21 cellular contexts compared by ENCODE assay signal in genomic region chr12:19282133-19282532, GRCh38.
DNase-seq lines count a peak whose midpoint lies in the region; ATAC-seq, FAIRE-seq and TF ChIP-seq lines count a peak whose summit lies in the region.
"Had no signal": no experiment of that assay in that cellular context is flagged by ENCODE, and none has a peak within 500 bp of the region (broad histone marks: within the 10 kb centered on the region; RNA-seq: fewer than 3 reads in every experiment).

No MANE protein-coding gene starts in this region.

- in situ Hi-C loops in HepG2 (cut with HindIII; ENCODE audit: extremely low pct_ligation_motif_present, low pct_unique_long_range_greater_than_20kb): loop anchor here (25.0 kb wide), 1 partner anchor 845 kb away; no protein-coding TSS in a partner anchor
- in situ Hi-C loops in K562 (cut with MboI): no loop called here

- H3K4me3 ChIP-seq in HepG2 (replicated peaks in 1 of 3; ENCODE audit: insufficient read depth in 1 of 3, low read depth in 2 of 3, low read length in 3 of 3) (no peak overlapping the region), right lobe of liver (no peak overlapping the region), SK-N-MC (no peak overlapping the region), K562 (no peak overlapping the region), small intestine (ENCODE audit: low read depth in 1 of 2, low read length in 2 of 2) (no peak overlapping the region), hepatocyte (no peak overlapping the region)
- H3K4me3 ChIP-seq: BLaER1 treated with 17β-estradiol and CSF1 and Interleukin-3, amounts not matched to agents 10 nM and 100 nM had no signal

- H2AFZ ChIP-seq in HepG2 (ENCODE audit: low read length) (no peak overlapping the region), K562 (ENCODE audit: low read depth, low read length) (no peak overlapping the region), hepatocyte (no peak overlapping the region)

- H3K4me2 ChIP-seq in HepG2 (ENCODE audit: low read depth, low read length) (no peak overlapping the region), K562 (ENCODE audit: insufficient read depth, low read length) (no peak overlapping the region), hepatocyte (no peak overlapping the region)
- H3K4me2 ChIP-seq: BLaER1 treated with 17β-estradiol and CSF1 and Interleukin-3, amounts not matched to agents 10 nM and 100 nM had no signal

- intact Hi-C loops in HepG2 (cut with micrococcal nuclease; ENCODE audit: unreplicated experiment) (no loop called here), right lobe of liver (cut with DNase I) (no loop called here), K562 (cut with micrococcal nuclease) (no loop called here)

- CTCF ChIA-PET in HepG2 (lab: Yijun Ruan, JAX; ENCODE audit: low intra/inter-chr PET ratio, low total read pairs) (no interaction called here), K562 (lab: Yijun Ruan, JAX; ENCODE audit: low intra/inter-chr PET ratio) (no interaction called here)

- H4K20me1 ChIP-seq in HepG2 (ENCODE audit: insufficient read depth, low read length) (no peaks in the 10 kb centered on the region), K562 (replicated peaks; ENCODE audit: control insufficient read depth, insufficient read depth, low read length) (no peaks in the 10 kb centered on the region), hepatocyte (ENCODE audit: insufficient read depth, poor library complexity, severe bottlenecking) (no peaks in the 10 kb centered on the region)
- H4K20me1 ChIP-seq: BLaER1 treated with 17β-estradiol and CSF1 and Interleukin-3, amounts not matched to agents 10 nM and 100 nM had no signal

- H3K4me1 ChIP-seq in HepG2 (ENCODE audit: insufficient read depth, low read length) (peaks cover 7% of the 10 kb centered on the region), right lobe of liver (peaks cover 0 to 9% (median 4%) of the 10 kb centered on the region in 4 donors), K562 (replicated peaks in 1 of 2; ENCODE audit: control insufficient read depth in 2 of 2, insufficient read depth in 2 of 2, low read length in 2 of 2) (no peaks in the 10 kb centered on the region), small intestine (ENCODE audit: control insufficient read depth in 2 of 2, insufficient read depth in 1 of 2, low read depth in 1 of 2, low read length in 1 of 2) (no peaks in the 10 kb centered on the region), hepatocyte (ENCODE audit: insufficient read depth) (no peaks in the 10 kb centered on the region)
- H3K4me1 ChIP-seq: BLaER1 treated with 17β-estradiol and CSF1 and Interleukin-3, amounts not matched to agents 10 nM and 100 nM had no signal

- TF ChIP-seq CTCF in HepG2 (CRISPR knock-in tag; IDR thresholded peaks at IDR 0.05) (no peak), right lobe of liver (IDR thresholded peaks at IDR 0.05) (no peak), K562 (IDR thresholded peaks at IDR 0.05 in 2 of 3, conservative IDR thresholded peaks at IDR 0.05 in 1 of 3; ENCODE audit: insufficient read depth in 2 of 3, low read depth in 1 of 3, low read length in 3 of 3) (no peak), hepatocyte (IDR thresholded peaks at IDR 0.05; ENCODE audit: poor library complexity) (no peak)

- FAIRE-seq in HepG2 (lab: Jason Lieb, UNC) (no peak), K562 (lab: Jason Lieb, UNC) (no peak), small intestine (lab: Jason Lieb, UNC) (peak; percentile 10)
- FAIRE-seq: D721Med, GM12891, GM19239 had no signal

- POLR2A ChIA-PET in HepG2 (lab: Yijun Ruan, JAX) (no interaction called here), K562 (lab: Yijun Ruan, JAX) (no interaction called here)

- DNase-seq in HepG2 (ENCODE audit: low spot score): no peak
- DNase-seq in right lobe of liver: no peak
- no peak for DNase-seq in SK-N-MC (ENCODE audit: low read depth, low spot score)
- no peak for DNase-seq in K562 (ENCODE audit: extremely low read depth in 1 of 4, low spot score in 3 of 4)
- DNase-seq in small intestine: no peak
- DNase-seq in activated gamma-delta T cell treated with Interleukin-2 at 50 U/mL for 16 hours: no peak
- DNase-seq in NCI-H2107 treated with DMSO at 0.1 percent for 48 hours (lab: John Stamatoyannopoulos, UW; ENCODE audit: unreplicated experiment): no peak
- no peak for DNase-seq in hepatocyte (ENCODE audit: low spot score)
- DNase-seq: AML-193; Caco-2; Calu3; CD4-positive, alpha-beta T cell; CD8-positive, alpha-beta T cell; DMS79 treated with DMSO at 0.1 percent for 48 hours; GF-D8 had no signal

- no peak for TF ChIP-seq EP300 in HepG2 (IDR thresholded peaks at IDR 0.05; ENCODE audit: low read depth in 2 of 2, low read length in 2 of 2)
- TF ChIP-seq EP300 in HepG2 (CRISPR knock-in tag; IDR thresholded peaks at IDR 0.05; ENCODE audit: borderline replicate concordance): no peak
- no peak for TF ChIP-seq EP300 in K562 (IDR thresholded peaks at IDR 0.05; ENCODE audit: low read length)

- H3K9me3 ChIP-seq in HepG2 (ENCODE audit: low read length) (no peaks in the 10 kb centered on the region), right lobe of liver (no peaks in the 10 kb centered on the region), SK-N-MC (ENCODE audit: low read depth, low read length) (no peaks in the 10 kb centered on the region), K562 (replicated peaks; ENCODE audit: control insufficient read depth, insufficient read depth, low read depth, low read length) (no peaks in the 10 kb centered on the region), small intestine (ENCODE audit: control insufficient read depth, low read depth) (no peaks in the 10 kb centered on the region), hepatocyte (ENCODE audit: low read depth) (no peaks in the 10 kb centered on the region)
- H3K9me3 ChIP-seq: BLaER1 treated with 17β-estradiol and CSF1 and Interleukin-3, amounts not matched to agents 10 nM and 100 nM; Caco-2 had no signal

- ATAC-seq in HepG2 (no peak), right lobe of liver (no peak), K562 (no peak)
- ATAC-seq: CD8-positive, alpha-beta T cell had no signal

- BruUV-seq in HepG2 (replicated peaks; lab: Mats Ljungman, UMichigan) (no TSS peak), K562 (replicated peaks; lab: Mats Ljungman, UMichigan) (no TSS peak)

- no peak overlapping the region for H3K9ac ChIP-seq in HepG2 (ENCODE audit: insufficient read depth, low read depth, low read length)
- no peak overlapping the region for H3K9ac ChIP-seq in SK-N-MC (ENCODE audit: insufficient read length)
- no peak overlapping the region for H3K9ac ChIP-seq in K562 (ENCODE audit: insufficient read depth in 1 of 2, low read depth in 2 of 2, low read length in 2 of 2)
- H3K9ac ChIP-seq: BLaER1 treated with 17β-estradiol and CSF1 and Interleukin-3, amounts not matched to agents 10 nM and 100 nM had no signal

- no peaks in the 10 kb centered on the region for H3K9me1 ChIP-seq in K562 (ENCODE audit: control insufficient read depth, insufficient read depth, low read length)

- no peaks in the 10 kb centered on the region for H3K27me3 ChIP-seq in HepG2 (ENCODE audit: control insufficient read depth in 1 of 2, insufficient read depth in 2 of 2, low read length in 2 of 2)
- no peaks in the 10 kb centered on the region for H3K27me3 ChIP-seq in right lobe of liver
- no peaks in the 10 kb centered on the region for H3K27me3 ChIP-seq in K562 (ENCODE audit: control insufficient read depth in 2 of 2, insufficient read depth in 2 of 2, low read length in 2 of 2)
- H3K27me3 ChIP-seq in small intestine (ENCODE audit: control insufficient read depth in 2 of 2, insufficient read depth in 2 of 2, low read length in 2 of 2): no peaks in the 10 kb centered on the region
- no peaks in the 10 kb centered on the region for H3K27me3 ChIP-seq in hepatocyte
- H3K27me3 ChIP-seq: BLaER1 treated with 17β-estradiol and CSF1 and Interleukin-3, amounts not matched to agents 10 nM and 100 nM had no signal

- H3K36me3 ChIP-seq in HepG2 (replicated peaks in 1 of 2; ENCODE audit: control insufficient read depth in 1 of 2, insufficient read depth in 2 of 2, low read length in 2 of 2) (peaks cover 0 to 4% of the 10 kb centered on the region in 2 experiments; a peak in 1 of 5 replicates), right lobe of liver (peaks cover 0 to 10% (median 2%) of the 10 kb centered on the region in 4 donors), SK-N-MC (ENCODE audit: insufficient read depth, low read length) (no peaks in the 10 kb centered on the region), K562 (ENCODE audit: control insufficient read depth, insufficient read depth, low read length) (peaks cover 13% of the 10 kb centered on the region; the same call in 2 of the 3 replicates), small intestine (ENCODE audit: control insufficient read depth in 2 of 2, insufficient read depth in 2 of 2, low read length in 2 of 2) (peaks cover 0 to 3% of the 10 kb centered on the region in 2 donors), hepatocyte (replicated peaks; ENCODE audit: insufficient read depth, low read depth) (no peaks in the 10 kb centered on the region)

- TF ChIP-seq RAD21 in HepG2 (CRISPR knock-in tag; IDR thresholded peaks at IDR 0.05): no peak
- TF ChIP-seq RAD21 in K562 (CRISPR knock-in tag; conservative IDR thresholded peaks at IDR 0.05 in 1 of 2, IDR thresholded peaks at IDR 0.05 in 1 of 2): no peak

- H3K27ac ChIP-seq in HepG2 (ENCODE audit: extremely low read length, insufficient read depth, low read length) (no peak overlapping the region), right lobe of liver (no peak overlapping the region), SK-N-MC (peak overlapping the region; percentile 40; the same call in 1 of the 2 replicates), K562 (ENCODE audit: extremely low read depth, low read depth, low read length) (no peak overlapping the region), small intestine (ENCODE audit: low read depth in 1 of 2, low read length in 1 of 2) (no peak overlapping the region), hepatocyte (no peak overlapping the region)
- H3K27ac ChIP-seq: 22Rv1; BLaER1 treated with 17β-estradiol and CSF1 and Interleukin-3, amounts not matched to agents 10 nM and 100 nM; C4-2B had no signal

- TF ChIP-seq POLR2A in HepG2 (IDR thresholded peaks at IDR 0.05; ENCODE audit: insufficient read depth in 1 of 2, low read depth in 2 of 2, low read length in 2 of 2) (no peak), right lobe of liver (IDR thresholded peaks at IDR 0.05) (no peak), K562 (conservative IDR thresholded peaks at IDR 0.05) (no peak)

- H3K79me2 ChIP-seq in HepG2 (ENCODE audit: insufficient read depth, low read length) (no peaks in the 10 kb centered on the region), K562 (ENCODE audit: control insufficient read depth, insufficient read depth, low read length) (no peaks in the 10 kb centered on the region), hepatocyte (peaks cover 7% of the 10 kb centered on the region)

- H3K9me2 ChIP-seq in hepatocyte (replicated peaks; ENCODE audit: insufficient read depth): no peaks in the 10 kb centered on the region

TF ChIP-seq in HepG2, 621 proteins besides CTCF, POLR2A, EP300 and RAD21 (continues in another document):
- TF ChIP-seq MAFK (conservative IDR thresholded peaks at IDR 0.05 in 1 of 2, IDR thresholded peaks at IDR 0.05 in 1 of 2; ENCODE audit: low read length in 2 of 2) (peak; percentile 96 to 99), MAFF (IDR thresholded peaks at IDR 0.05; ENCODE audit: low read depth, low read length) (peak; percentile 97)

TF ChIP-seq in K562, 482 proteins besides CTCF, POLR2A, EP300 and RAD21 (continues in another document):
- TF ChIP-seq MAFF (IDR thresholded peaks at IDR 0.05; ENCODE audit: low read length) (peak; percentile 93), ZSCAN29 (IDR thresholded peaks at IDR 0.05) (no peak), C11orf30 (IDR thresholded peaks at IDR 0.05; ENCODE audit: low read depth) (peak; percentile 81)

Comparison
In these comparisons a context has a peak if more than half of its experiments do, and no peak if none do; other contexts are left out.
1. Of the 241 proteins assayed by ChIP-seq in both HepG2 and K562: peak only in HepG2: none; only in K562: MAFG; in both: MAFF and MAFK; in neither: 238.